1 cellular context compared by ENCODE assay signal in the genomic region with DNA sequence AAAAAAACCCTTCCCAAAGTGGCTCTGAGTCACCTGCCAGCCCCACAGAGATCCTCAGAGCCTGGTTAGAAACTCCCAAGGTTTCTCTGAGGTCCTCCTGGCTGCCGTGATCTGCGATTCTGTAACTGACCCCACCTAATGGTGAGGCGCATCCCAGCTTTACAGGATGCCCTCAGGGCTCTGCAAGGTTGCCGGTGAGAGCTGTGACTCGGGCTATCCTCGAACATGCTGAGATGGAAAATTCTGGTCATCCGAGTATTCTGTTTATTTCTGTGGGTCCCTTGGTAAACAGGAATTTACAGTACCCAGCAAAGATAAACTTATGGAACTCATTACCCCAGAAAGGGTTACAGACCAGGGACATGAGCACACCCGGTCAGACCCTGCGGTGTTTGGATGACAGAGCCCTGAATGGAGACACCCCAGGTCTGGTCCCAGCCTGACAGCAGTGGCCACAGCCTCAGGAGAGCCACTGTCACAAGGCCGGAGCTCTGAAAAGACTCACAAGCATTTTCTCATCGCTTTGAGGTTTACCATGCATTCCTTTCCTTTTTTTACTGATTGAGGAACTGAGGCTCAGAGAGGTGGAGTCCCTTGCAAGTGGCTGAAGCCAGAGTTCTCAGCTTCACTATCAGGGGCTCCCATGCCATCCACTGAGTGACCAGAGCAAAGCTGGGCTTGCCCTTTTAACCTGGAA.
A peak's percentile ranks its signal among the peaks of the same experiment; 100 is the strongest.
TF ChIP-seq lines count a peak whose summit lies in the region.

No MANE protein-coding gene starts in this region.

TF ChIP-seq in HCT116, 20 proteins besides CTCF, POLR2A, EP300 and RAD21 (continued from another document):
- TF ChIP-seq, protein P1, sequence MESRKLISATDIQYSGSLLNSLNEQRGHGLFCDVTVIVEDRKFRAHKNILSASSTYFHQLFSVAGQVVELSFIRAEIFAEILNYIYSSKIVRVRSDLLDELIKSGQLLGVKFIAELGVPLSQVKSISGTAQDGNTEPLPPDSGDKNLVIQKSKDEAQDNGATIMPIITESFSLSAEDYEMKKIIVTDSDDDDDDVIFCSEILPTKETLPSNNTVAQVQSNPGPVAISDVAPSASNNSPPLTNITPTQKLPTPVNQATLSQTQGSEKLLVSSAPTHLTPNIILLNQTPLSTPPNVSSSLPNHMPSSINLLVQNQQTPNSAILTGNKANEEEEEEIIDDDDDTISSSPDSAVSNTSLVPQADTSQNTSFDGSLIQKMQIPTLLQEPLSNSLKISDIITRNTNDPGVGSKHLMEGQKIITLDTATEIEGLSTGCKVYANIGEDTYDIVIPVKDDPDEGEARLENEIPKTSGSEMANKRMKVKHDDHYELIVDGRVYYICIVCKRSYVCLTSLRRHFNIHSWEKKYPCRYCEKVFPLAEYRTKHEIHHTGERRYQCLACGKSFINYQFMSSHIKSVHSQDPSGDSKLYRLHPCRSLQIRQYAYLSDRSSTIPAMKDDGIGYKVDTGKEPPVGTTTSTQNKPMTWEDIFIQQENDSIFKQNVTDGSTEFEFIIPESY (IDR thresholded peaks at IDR 0.05; ENCODE audit: extremely low read depth, insufficient replicate concordance, low read length): no peak
- TF ChIP-seq SP1 (IDR thresholded peaks at IDR 0.05; ENCODE audit: low read depth): peak; percentile 82
- TF ChIP-seq, protein P2, sequence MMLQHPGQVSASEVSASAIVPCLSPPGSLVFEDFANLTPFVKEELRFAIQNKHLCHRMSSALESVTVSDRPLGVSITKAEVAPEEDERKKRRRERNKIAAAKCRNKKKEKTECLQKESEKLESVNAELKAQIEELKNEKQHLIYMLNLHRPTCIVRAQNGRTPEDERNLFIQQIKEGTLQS (IDR thresholded peaks at IDR 0.05): no peak
- TF ChIP-seq EZH2 (IDR thresholded peaks at IDR 0.05): no peak
- TF ChIP-seq POLR2AphosphoS5 (IDR thresholded peaks at IDR 0.05; ENCODE audit: low read depth, low read length): peak; percentile 54
- TF ChIP-seq, protein P3, sequence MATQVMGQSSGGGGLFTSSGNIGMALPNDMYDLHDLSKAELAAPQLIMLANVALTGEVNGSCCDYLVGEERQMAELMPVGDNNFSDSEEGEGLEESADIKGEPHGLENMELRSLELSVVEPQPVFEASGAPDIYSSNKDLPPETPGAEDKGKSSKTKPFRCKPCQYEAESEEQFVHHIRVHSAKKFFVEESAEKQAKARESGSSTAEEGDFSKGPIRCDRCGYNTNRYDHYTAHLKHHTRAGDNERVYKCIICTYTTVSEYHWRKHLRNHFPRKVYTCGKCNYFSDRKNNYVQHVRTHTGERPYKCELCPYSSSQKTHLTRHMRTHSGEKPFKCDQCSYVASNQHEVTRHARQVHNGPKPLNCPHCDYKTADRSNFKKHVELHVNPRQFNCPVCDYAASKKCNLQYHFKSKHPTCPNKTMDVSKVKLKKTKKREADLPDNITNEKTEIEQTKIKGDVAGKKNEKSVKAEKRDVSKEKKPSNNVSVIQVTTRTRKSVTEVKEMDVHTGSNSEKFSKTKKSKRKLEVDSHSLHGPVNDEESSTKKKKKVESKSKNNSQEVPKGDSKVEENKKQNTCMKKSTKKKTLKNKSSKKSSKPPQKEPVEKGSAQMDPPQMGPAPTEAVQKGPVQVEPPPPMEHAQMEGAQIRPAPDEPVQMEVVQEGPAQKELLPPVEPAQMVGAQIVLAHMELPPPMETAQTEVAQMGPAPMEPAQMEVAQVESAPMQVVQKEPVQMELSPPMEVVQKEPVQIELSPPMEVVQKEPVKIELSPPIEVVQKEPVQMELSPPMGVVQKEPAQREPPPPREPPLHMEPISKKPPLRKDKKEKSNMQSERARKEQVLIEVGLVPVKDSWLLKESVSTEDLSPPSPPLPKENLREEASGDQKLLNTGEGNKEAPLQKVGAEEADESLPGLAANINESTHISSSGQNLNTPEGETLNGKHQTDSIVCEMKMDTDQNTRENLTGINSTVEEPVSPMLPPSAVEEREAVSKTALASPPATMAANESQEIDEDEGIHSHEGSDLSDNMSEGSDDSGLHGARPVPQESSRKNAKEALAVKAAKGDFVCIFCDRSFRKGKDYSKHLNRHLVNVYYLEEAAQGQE (IDR thresholded peaks at IDR 0.05; ENCODE audit: low read depth): no peak
- peak; percentile 83; the same call in 1 of the 2 replicates for TF ChIP-seq FOSL1 (IDR thresholded peaks at IDR 0.05; ENCODE audit: low read depth)
- TF ChIP-seq SIN3A (IDR thresholded peaks at IDR 0.05; ENCODE audit: low read depth): no peak; the same call in 1 of the 2 replicates
- no peak for TF ChIP-seq TCF7L2 (IDR thresholded peaks at IDR 0.05; ENCODE audit: borderline replicate concordance, extremely low read depth, insufficient read depth, insufficient read length)
- no peak for TF ChIP-seq YY1 (IDR thresholded peaks at IDR 0.05; ENCODE audit: extremely low read depth, insufficient replicate concordance, low read depth, low read length)
- peak; percentile 70 for TF ChIP-seq CBX3 (IDR thresholded peaks at IDR 0.05; ENCODE audit: low read depth)
- TF ChIP-seq ZFX (IDR thresholded peaks at IDR 0.05): no peak
- no peak for TF ChIP-seq EZH2phosphoT487 (IDR thresholded peaks at IDR 0.05; ENCODE audit: borderline replicate concordance)
